Comparison of ENCODE assay signal across 13 cellular contexts in the genomic region with DNA sequence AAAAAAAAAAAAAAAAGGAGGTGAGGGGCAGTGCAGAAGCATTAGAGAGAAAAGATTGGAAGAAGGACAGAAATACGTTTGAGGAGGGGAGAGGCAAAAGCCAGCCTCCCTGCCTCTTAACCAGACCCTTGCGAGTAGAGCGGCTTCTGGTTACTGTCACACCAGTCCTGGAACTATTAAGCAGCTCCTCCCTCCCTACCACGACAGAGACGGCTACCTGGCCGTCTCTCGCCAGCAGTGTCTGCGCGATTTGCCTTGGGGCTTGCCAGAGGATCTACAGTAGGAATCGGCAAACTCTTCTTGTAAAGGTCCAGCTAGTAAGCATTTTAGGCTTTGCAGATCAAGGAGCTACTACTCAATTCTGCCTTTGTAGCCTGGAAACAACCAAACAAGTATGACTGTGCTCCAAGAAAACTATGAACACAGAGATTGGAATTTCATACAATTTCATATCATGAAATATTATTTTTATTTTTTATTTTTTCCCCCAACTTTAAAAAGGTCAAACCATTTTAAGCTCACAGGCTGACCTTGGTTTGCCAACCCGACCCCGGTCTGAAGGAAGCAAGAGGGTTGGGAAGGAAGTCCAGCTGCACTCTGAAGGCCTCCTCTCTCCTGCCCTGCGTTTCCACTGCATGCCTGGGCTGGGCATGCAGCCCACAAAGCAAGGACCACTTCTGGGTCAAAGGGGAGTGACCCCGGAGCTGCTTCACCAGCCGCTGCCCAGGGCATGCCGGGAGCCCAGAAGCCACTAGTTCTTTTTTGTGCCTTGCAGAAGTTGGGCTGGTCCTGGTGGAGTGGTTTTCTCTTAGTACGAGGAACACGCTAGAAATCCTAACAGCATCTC.
DNase-seq lines count a peak whose midpoint lies in the region; ATAC-seq and TF ChIP-seq lines count a peak whose summit lies in the region.
"Had no signal": no experiment of that assay in that cellular context is flagged by ENCODE, and none has a peak within 500 bp of the region (broad histone marks: within the 10 kb centered on the region; RNA-seq: fewer than 3 reads in every experiment).

No MANE protein-coding gene starts in this region.

- H3K27ac ChIP-seq in spleen, result peak overlapping the region in 6 of 8 donors; percentile 40 to 69 (median 60)
- H3K27ac ChIP-seq: A549 had no signal

- H3K4me3 ChIP-seq in choroid plexus epithelial cell (ENCODE audit: low read depth, low read length), result no peak overlapping the region
- peak overlapping the region in 1 of 8 donors; percentile 16 for H3K4me3 ChIP-seq in spleen
- H3K4me3 ChIP-seq: A549 had no signal

- no peak for ATAC-seq in GM18870 (IDR thresholded peaks at IDR 0.05; ENCODE audit: unreplicated experiment)
- ATAC-seq: A549 had no signal

- peaks cover 4% of the 10 kb centered on the region for H3K27me3 Mint-ChIP-seq in glutamatergic neuron (ENCODE audit: unreplicated experiment)

- DNase-seq in ELR (ENCODE audit: low read depth), result peak; percentile 46
- DNase-seq in choroid plexus epithelial cell (ENCODE audit: low read depth), result peak; percentile 41
- DNase-seq in iPS-NIHi7 (ENCODE audit: extremely low spot score), result peak; percentile 37
- DNase-seq in spleen, result no peak
- no peak for DNase-seq in glutamatergic neuron
- DNase-seq in NCI-H1092 (lab: John Stamatoyannopoulos, UW), result no peak
- DNase-seq: Calu3, GDM1, NCI-H1417 treated with DMSO at 0.1 percent for 48 hours, NCI-H2029, NCI-H510A treated with DMSO at 0.1 percent for 48 hours had no signal

- peaks cover 0 to 5% (median 0%) of the 10 kb centered on the region in 6 donors for H3K36me3 ChIP-seq in spleen

- H3K27me3 ChIP-seq in spleen (replicated peaks in 1 of 7), result no peaks in the 10 kb centered on the region

- TF ChIP-seq CTCF in choroid plexus epithelial cell (conservative IDR thresholded peaks at IDR 0.05; ENCODE audit: low read depth, low read length) (no peak), spleen (IDR thresholded peaks at IDR 0.05 in 8 of 11, conservative IDR thresholded peaks at IDR 0.05 in 3 of 11) (no peak), glutamatergic neuron (IDR thresholded peaks at IDR 0.05; ENCODE audit: partially characterized antibody, unreplicated experiment) (no peak)

- no peak overlapping the region for H3K4me3 Mint-ChIP-seq in glutamatergic neuron (ENCODE audit: unreplicated experiment)

- H3K36me3 Mint-ChIP-seq in glutamatergic neuron (ENCODE audit: unreplicated experiment), result peaks cover 10% of the 10 kb centered on the region

- no peak overlapping the region for H3K27ac Mint-ChIP-seq in glutamatergic neuron (ENCODE audit: unreplicated experiment)

- no peak for TF ChIP-seq POLR2A in spleen (IDR thresholded peaks at IDR 0.05)

- peaks cover 0 to 40% (median 20%) of the 10 kb centered on the region in 6 donors for H3K4me1 ChIP-seq in spleen
- H3K4me1 ChIP-seq: A549 had no signal

- 68 to 78% (median 72%) methylated on average over 18 of the region's 18 CpGs for WGBS in spleen, 5 donors

- intact Hi-C loops in spleen (cut with DNase I; ENCODE audit: low total_unique reads), result loop anchor here (10.0 kb wide), 1 partner anchor 467 kb away; no protein-coding TSS in a partner anchor

- H3K9me3 ChIP-seq in spleen, result no peaks in the 10 kb centered on the region
- H3K9me3 ChIP-seq: A549 had no signal

- H3K9me3 Mint-ChIP-seq in glutamatergic neuron (ENCODE audit: unreplicated experiment), result peaks cover 3% of the 10 kb centered on the region

- H3K4me1 Mint-ChIP-seq in glutamatergic neuron (ENCODE audit: low read depth, unreplicated experiment), result peaks cover 13% of the 10 kb centered on the region

Comparison
In these comparisons a context has a peak if more than half of its experiments do, and no peak if none do; other contexts are left out.
1. DNase-seq: peak in ELR (single experiment), choroid plexus epithelial cell (single experiment) and iPS-NIHi7 (single experiment); none in spleen (single experiment), glutamatergic neuron (single experiment) and NCI-H1092 (single experiment).